In genomic region chrX:154486396-154487207, GRCh38 we compare ENCODE assay signal across 8 cellular contexts. TPM values are rescaled to one million over a fixed set of nuclear protein-coding genes. Genes with fewer than 3 reads are reported as not detected.
DNase-seq lines count a peak whose midpoint lies in the region; ATAC-seq, FAIRE-seq and TF ChIP-seq lines count a peak whose summit lies in the region.

Gene UBL4A (minus strand): TSS chrX:154486615. CDS start chrX:154486584, 31 bp downstream.

- peak within 1 kb of the TSS; percentile 79 for H3K4me3 Mint-ChIP-seq in activated naive CD8-positive, alpha-beta T cell treated with anti-CD3 and anti-CD28 coated beads for 36 hours

- peaks cover 23% of the 10 kb centered on the region for H3K4me1 Mint-ChIP-seq in activated naive CD8-positive, alpha-beta T cell treated with anti-CD3 and anti-CD28 coated beads for 36 hours

- TF ChIP-seq CTCF in pancreas (IDR thresholded peaks at IDR 0.05): no peak

- H3K36me3 Mint-ChIP-seq in activated naive CD8-positive, alpha-beta T cell treated with anti-CD3 and anti-CD28 coated beads for 36 hours: peaks cover 2% of the 10 kb centered on the region

- in situ Hi-C loops in SK-MEL-5 (cut with HindIII; ENCODE audit: low pct_unique_long_range_greater_than_20kb, low sequenced_read_pairs): no loop called here

- peak within 1 kb of the TSS; percentile 56 for H3K9ac ChIP-seq in ES-I3 (ENCODE audit: low read depth, low read length)

- peak; percentile 49 for ATAC-seq in Right ventricle myocardium superior (ENCODE audit: poor library complexity)
- ATAC-seq in pancreas: peak; percentile 27 to 58 (median 46)
- no peak for ATAC-seq in GM19023 (IDR thresholded peaks at IDR 0.05; ENCODE audit: unreplicated experiment)
- no peak for ATAC-seq in GM19035 (IDR thresholded peaks at IDR 0.05; ENCODE audit: unreplicated experiment)

- intact Hi-C loops in Right ventricle myocardium superior (cut with DNase I): no loop called here
- intact Hi-C loops in pancreas (cut with DNase I): no loop called here

- no peaks in the 10 kb centered on the region; the same call in 1 of the 2 replicates for H3K36me3 ChIP-seq in ES-I3 (ENCODE audit: insufficient read depth, low read length)
- no peaks in the 10 kb centered on the region for H3K36me3 ChIP-seq in pancreas

- H3K4me3 ChIP-seq in pancreas: peak within 1 kb of the TSS; percentile 35 to 61 (median 46)

- H3K4me1 ChIP-seq in ES-I3 (ENCODE audit: insufficient read depth, low read length): no peaks in the 10 kb centered on the region; the same call in 1 of the 2 replicates
- H3K4me1 ChIP-seq in pancreas: peaks cover 0 to 5% (median 0%) of the 10 kb centered on the region in 3 donors

- H3K27me3 Mint-ChIP-seq in activated naive CD8-positive, alpha-beta T cell treated with anti-CD3 and anti-CD28 coated beads for 36 hours: no peaks in the 10 kb centered on the region

- H3K27ac ChIP-seq in pancreas: peak within 1 kb of the TSS; percentile 61 to 75 (median 70)

- DNase-seq in HPDE6-E6E7 (ENCODE audit: extremely low spot score) (peak; percentile 45), SK-MEL-5 (ENCODE audit: low read depth, low spot score) (peak; percentile 41), Right ventricle myocardium superior (peak; percentile 77), pancreas (peak; percentile 72 to 91 (median 80))
- peak; percentile 72 for DNase-seq in activated naive CD8-positive, alpha-beta T cell treated with anti-CD3 and anti-CD28 coated beads for 36 hours

- no peaks in the 10 kb centered on the region for H3K9me3 Mint-ChIP-seq in activated naive CD8-positive, alpha-beta T cell treated with anti-CD3 and anti-CD28 coated beads for 36 hours

- 1 to 36% methylated on average over 51 to 90 of the region's 95 CpGs for WGBS in pancreas, 2 donors

- H3K27ac Mint-ChIP-seq in activated naive CD8-positive, alpha-beta T cell treated with anti-CD3 and anti-CD28 coated beads for 36 hours: peak within 1 kb of the TSS; percentile 80

- no peaks in the 10 kb centered on the region for H3K27me3 ChIP-seq in pancreas

- FAIRE-seq in pancreas (lab: Jason Lieb, UNC): no peak

- no peaks in the 10 kb centered on the region for H3K9me3 ChIP-seq in ES-I3 (ENCODE audit: control insufficient read depth, insufficient read depth, low read length)
- H3K9me3 ChIP-seq in pancreas: no peaks in the 10 kb centered on the region

RNA-seq across cellular contexts. Expression of gene UBL4A, which starts in this region (rescaled TPM):
- total RNA-seq in SK-MEL-5 (2014; rRNA removed; shearing (Covaris generic)): 58.3 and 64.6 TPM in 2 replicates
- polyA plus RNA-seq in SK-MEL-5 (2015; cell fraction: cytosol; rRNA removed): 72.7 and 90.9 TPM in 2 replicates
- 25.1 and 36.2 TPM in 2 replicates for polyA plus RNA-seq in SK-MEL-5 (2015; cell fraction: nucleus; rRNA removed)
- 10 to 100 TPM; 53.2 to 54.7 TPM for total RNA-seq in activated naive CD8-positive, alpha-beta T cell treated with anti-CD3 and anti-CD28 coated beads for 36 hours
- 54.7 TPM for total RNA-seq in Right ventricle myocardium superior
- 10 to 100 TPM; 16.0 to 32.2 (median 21.5) TPM for total RNA-seq in pancreas
- polyA plus RNA-seq in pancreas: 10 to 100 TPM; 13.6 to 20.4 TPM

Comparison
In these comparisons a context has a peak if more than half of its experiments do, and no peak if none do; other contexts are left out.
1. ATAC-seq: peak in Right ventricle myocardium superior (single experiment) and pancreas (4 of 4); none in GM19023 (single experiment) and GM19035 (single experiment).
2. Peak in every context shown above with its lines, with median percentiles within 50 percentile points of each other: DNase-seq.